19 cellular contexts compared by ENCODE assay signal in the genomic region with DNA sequence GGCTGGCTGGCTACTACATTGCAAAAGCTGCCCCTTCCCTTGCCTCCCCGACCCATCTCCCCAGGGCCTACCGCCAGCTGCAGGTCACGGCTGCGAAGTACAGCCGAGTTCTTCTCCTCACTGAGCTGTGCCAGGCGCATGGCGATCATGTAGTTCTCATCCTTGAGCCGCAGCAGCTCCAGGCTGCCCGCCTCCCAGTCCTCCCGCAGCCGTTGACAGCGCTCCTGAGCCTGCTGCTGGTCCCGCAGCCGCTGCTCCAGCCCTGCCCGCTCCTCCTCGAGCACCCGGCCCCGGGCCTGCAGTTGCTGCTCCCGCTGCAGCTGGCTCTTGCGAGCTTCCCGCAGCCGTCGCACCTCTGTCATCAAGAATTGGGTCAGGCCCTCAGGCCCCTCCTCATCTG. TPM values are rescaled to one million over a fixed set of nuclear protein-coding genes. Genes with fewer than 3 reads are reported as not detected.
DNase-seq lines count a peak whose midpoint lies in the region; ATAC-seq, FAIRE-seq and TF ChIP-seq lines count a peak whose summit lies in the region.
"Had no signal": no experiment of that assay in that cellular context is flagged by ENCODE, and none has a peak within 500 bp of the region (broad histone marks: within the 10 kb centered on the region; RNA-seq: fewer than 3 reads in every experiment).

No MANE protein-coding gene starts in this region.

- no peak for TF ChIP-seq POLR2A in HepG2 (IDR thresholded peaks at IDR 0.05; ENCODE audit: insufficient read depth in 1 of 2, low read depth in 2 of 2, low read length in 2 of 2)
- TF ChIP-seq POLR2A in uterus (IDR thresholded peaks at IDR 0.05): no peak

- peak overlapping the region; percentile 32 for H2BK15ac ChIP-seq in neuronal stem cell (ENCODE audit: low read length)

- H3K23ac ChIP-seq in neuronal stem cell (ENCODE audit: low read depth, low read length, poor library complexity): no peak overlapping the region

- H3K4me3 ChIP-seq in H7 (ENCODE audit: insufficient read depth, low read depth, low read length): no peak overlapping the region
- no peak overlapping the region for H3K4me3 ChIP-seq in Panc1 (ENCODE audit: low read depth in 2 of 2, low read length in 2 of 2)
- peak overlapping the region in 2 of 3 experiments; percentile 22 to 25; a peak in 2 of 6 replicates for H3K4me3 ChIP-seq in HepG2 (replicated peaks in 1 of 3; ENCODE audit: insufficient read depth in 1 of 3, low read depth in 2 of 3, low read length in 3 of 3)
- peak overlapping the region in 1 of 2 donors; percentile 43 for H3K4me3 ChIP-seq in neuronal stem cell (ENCODE audit: low read length in 2 of 2)
- no peak overlapping the region for H3K4me3 ChIP-seq in uterus
- H3K4me3 ChIP-seq in small intestine (ENCODE audit: low read depth in 1 of 2, low read length in 2 of 2): no peak overlapping the region
- H3K4me3 ChIP-seq: A549 had no signal

- H2AK5ac ChIP-seq in neuronal stem cell (ENCODE audit: low read depth, low read length): peak overlapping the region; percentile 8

- H3K14ac ChIP-seq in neuronal stem cell (ENCODE audit: low read length): no peak overlapping the region

- H4K20me1 ChIP-seq in HepG2 (ENCODE audit: insufficient read depth, low read length): peaks cover 9% of the 10 kb centered on the region; the same call in 1 of the 2 replicates

- peaks cover 20% of the 10 kb centered on the region for H3K27me3 ChIP-seq in H7 (ENCODE audit: control insufficient read depth, insufficient read depth, low read length)
- no peaks in the 10 kb centered on the region for H3K27me3 ChIP-seq in Panc1 (ENCODE audit: control insufficient read depth, insufficient read depth, low read length)
- H3K27me3 ChIP-seq in HepG2 (ENCODE audit: control insufficient read depth in 1 of 2, insufficient read depth in 2 of 2, low read length in 2 of 2): no peaks in the 10 kb centered on the region; a peak in 1 of 5 replicates
- H3K27me3 ChIP-seq in neuronal stem cell (ENCODE audit: control insufficient read depth in 3 of 3, insufficient read depth in 3 of 3, low read depth in 1 of 3, low read length in 3 of 3): peaks cover 4 to 25% (median 5%) of the 10 kb centered on the region in 3 experiments
- H3K27me3 ChIP-seq in uterus: peaks cover 0 to 3% of the 10 kb centered on the region in 2 donors
- H3K27me3 ChIP-seq in small intestine (ENCODE audit: control insufficient read depth in 2 of 2, insufficient read depth in 2 of 2, low read length in 2 of 2): no peaks in the 10 kb centered on the region

- no peak overlapping the region for H4K91ac ChIP-seq in neuronal stem cell (ENCODE audit: low read depth, low read length, poor library complexity)

- FAIRE-seq in HepG2 (lab: Jason Lieb, UNC) (no peak), small intestine (lab: Jason Lieb, UNC) (no peak)
- FAIRE-seq: A549, GM19239, H1 had no signal

- BruUV-seq in Panc1 (replicated peaks; lab: Mats Ljungman, UMichigan) (no TSS peak), HepG2 (replicated peaks; lab: Mats Ljungman, UMichigan) (no TSS peak)

- intact Hi-C loops in Panc1 (cut with micrococcal nuclease; ENCODE audit: unreplicated experiment) (no loop called here), HepG2 (cut with micrococcal nuclease; ENCODE audit: unreplicated experiment) (no loop called here), uterus (cut with DNase I; ENCODE audit: low total_unique reads) (no loop called here)

- in situ Hi-C loops in Panc1 (cut with HindIII; ENCODE audit: low pct_unique_long_range_greater_than_20kb, low sequenced_read_pairs) (no loop called here), HepG2 (cut with HindIII; ENCODE audit: extremely low pct_ligation_motif_present, low pct_unique_long_range_greater_than_20kb) (no loop called here)

- H3K9ac ChIP-seq in HepG2 (ENCODE audit: insufficient read depth, low read depth, low read length) (no peak overlapping the region; the same call in 1 of the 2 replicates), neuronal stem cell (ENCODE audit: low read depth, low read length, poor library complexity) (peak overlapping the region; percentile 2)

- peaks cover 0 to 5% of the 10 kb centered on the region in 2 donors for H3K4me1 Mint-ChIP-seq in natural killer cell treated with Interleukin-12 subunit alpha and Interleukin-12 subunit beta and Interleukin-15 and Interleukin-18, amount 100 ng/mL, for 72 hours (ENCODE audit: low read depth in 2 of 2)

- peaks cover 6% of the 10 kb centered on the region in 2 donors for H3K27me3 Mint-ChIP-seq in natural killer cell treated with Interleukin-12 subunit alpha and Interleukin-12 subunit beta and Interleukin-15 and Interleukin-18, amount 100 ng/mL, for 72 hours

- H3K27ac ChIP-seq in Panc1 (ENCODE audit: low read length) (peak overlapping the region; percentile 69), HepG2 (ENCODE audit: extremely low read length, insufficient read depth, low read length) (no peak overlapping the region), neuronal stem cell (replicated peaks; ENCODE audit: low read length) (no peak overlapping the region), uterus (no peak overlapping the region), small intestine (ENCODE audit: low read depth in 1 of 2, low read length in 1 of 2) (no peak overlapping the region)
- H3K27ac ChIP-seq: A549 had no signal

- peak overlapping the region; percentile 12 for H2BK12ac ChIP-seq in neuronal stem cell (ENCODE audit: low read length)

- peak overlapping the region; percentile 67; the same call in 1 of the 2 replicates for H3K4me2 ChIP-seq in HepG2 (ENCODE audit: low read depth, low read length)
- no peak overlapping the region for H3K4me2 ChIP-seq in neuronal stem cell (ENCODE audit: insufficient read depth, low read length, poor library complexity, severe bottlenecking)
- H3K4me2 ChIP-seq: A549 had no signal

- DNase-seq in H7 (peak; percentile 53), Panc1 (ENCODE audit: low read depth, low spot score) (no peak), HepG2 (ENCODE audit: low spot score) (no peak), neuronal stem cell (ENCODE audit: low spot score) (no peak), uterus (no peak), small intestine (no peak)
- DNase-seq in natural killer cell treated with Interleukin-12 subunit alpha and Interleukin-12 subunit beta and Interleukin-15 and Interleukin-18, amount 100 ng/mL, for 72 hours (ENCODE audit: low spot score): no peak
- DNase-seq: Caco-2; CD8-positive, alpha-beta T cell; DND-41; GF-D8; HCEC 1CT; IMR-90 had no signal

- H3K4me1 ChIP-seq in Panc1 (ENCODE audit: control insufficient read depth, insufficient read depth, low read length) (peaks cover 46% of the 10 kb centered on the region), HepG2 (ENCODE audit: insufficient read depth, low read length) (peaks cover 88% of the 10 kb centered on the region), neuronal stem cell (ENCODE audit: control insufficient read depth in 2 of 2, insufficient read depth in 1 of 2, low read depth in 1 of 2, low read length in 2 of 2) (peaks cover 23 to 32% of the 10 kb centered on the region in 2 donors), uterus (peaks cover 0 to 21% of the 10 kb centered on the region in 2 donors), small intestine (ENCODE audit: control insufficient read depth in 2 of 2, insufficient read depth in 1 of 2, low read depth in 1 of 2, low read length in 1 of 2) (peaks cover 2 to 3% of the 10 kb centered on the region in 2 donors)

- H3K9me3 ChIP-seq in Panc1 (ENCODE audit: control insufficient read depth, insufficient read depth, low read depth, low read length): no peaks in the 10 kb centered on the region
- H3K9me3 ChIP-seq in HepG2 (ENCODE audit: low read length): no peaks in the 10 kb centered on the region
- H3K9me3 ChIP-seq in neuronal stem cell (replicated peaks in 1 of 2; ENCODE audit: control insufficient read depth in 2 of 2, insufficient read depth in 1 of 2, low read depth in 1 of 2, low read length in 2 of 2): peaks cover 0 to 1% of the 10 kb centered on the region in 2 donors
- no peaks in the 10 kb centered on the region for H3K9me3 ChIP-seq in uterus
- no peaks in the 10 kb centered on the region for H3K9me3 ChIP-seq in small intestine (ENCODE audit: control insufficient read depth, low read depth)
- H3K9me3 ChIP-seq: A549, Caco-2 had no signal

- no peaks in the 10 kb centered on the region for H3K79me1 ChIP-seq in neuronal stem cell (ENCODE audit: low read depth, low read length)

- no peaks in the 10 kb centered on the region for H3K36me3 Mint-ChIP-seq in natural killer cell treated with Interleukin-12 subunit alpha and Interleukin-12 subunit beta and Interleukin-15 and Interleukin-18, amount 100 ng/mL, for 72 hours
- H3K36me3 Mint-ChIP-seq: CD8-positive, alpha-beta T cell had no signal

- POLR2A ChIA-PET in Panc1 (lab: Charles Lee): interaction anchor here (0.6 kb wide), 1 partner anchor 17 kb away, joined by 7 read pairs; no protein-coding TSS in a partner anchor
- POLR2A ChIA-PET in HepG2 (lab: Yijun Ruan, JAX): no interaction called here

- WGBS in HepG2 (ENCODE audit: low lambda C conversion rate): 90% methylated on average over 22 of the region's 23 CpGs
- WGBS in neuronal stem cell (ENCODE audit: extremely low coverage in 2 of 2, insufficient read length in 2 of 2, insufficient replicate concordance in 1 of 2), 2 donors: no CpG with 5 or more reads among the region's 23 CpGs
- 91 to 94% (median 92%) methylated on average over 22 to 23 of the region's 23 CpGs for WGBS in small intestine, 3 donors

- H3K79me2 ChIP-seq in HepG2 (ENCODE audit: insufficient read depth, low read length): peaks cover 55% of the 10 kb centered on the region

- ATAC-seq in Panc1: no peak
- no peak for ATAC-seq in HepG2
- no peak for ATAC-seq in natural killer cell treated with Interleukin-12 subunit alpha and Interleukin-12 subunit beta and Interleukin-15 and Interleukin-18, amount 100 ng/mL, for 72 hours
- no peak for ATAC-seq in GM21786 (IDR thresholded peaks at IDR 0.05; ENCODE audit: unreplicated experiment)
- ATAC-seq: A549; CD8-positive, alpha-beta T cell had no signal

- no peak overlapping the region for H3K27ac Mint-ChIP-seq in natural killer cell treated with Interleukin-12 subunit alpha and Interleukin-12 subunit beta and Interleukin-15 and Interleukin-18, amount 100 ng/mL, for 72 hours
- H3K27ac Mint-ChIP-seq: CD14-positive monocyte; CD8-positive, alpha-beta T cell had no signal

- no peak overlapping the region for H2BK120ac ChIP-seq in neuronal stem cell (ENCODE audit: low read depth, low read length)

- H3K36me3 ChIP-seq in H7 (replicated peaks; ENCODE audit: control insufficient read depth, insufficient read depth, low read length) (no peaks in the 10 kb centered on the region), Panc1 (ENCODE audit: control insufficient read depth, insufficient read depth, low read length) (no peaks in the 10 kb centered on the region; the same call in 1 of the 2 replicates), HepG2 (replicated peaks in 1 of 2; ENCODE audit: control insufficient read depth in 1 of 2, insufficient read depth in 2 of 2, low read length in 2 of 2) (peaks cover 6 to 29% of the 10 kb centered on the region in 2 experiments), neuronal stem cell (replicated peaks in 1 of 2; ENCODE audit: control insufficient read depth in 2 of 2, insufficient read depth in 2 of 2, low read length in 2 of 2) (peaks cover 0 to 16% of the 10 kb centered on the region in 2 donors), uterus (no peaks in the 10 kb centered on the region), small intestine (ENCODE audit: control insufficient read depth in 2 of 2, insufficient read depth in 2 of 2, low read length in 2 of 2) (peaks cover under 1 to 5% of the 10 kb centered on the region in 2 donors)

- TF ChIP-seq RAD21 in HepG2 (CRISPR knock-in tag; IDR thresholded peaks at IDR 0.05): no peak

- H2BK5ac ChIP-seq in neuronal stem cell (ENCODE audit: low read length): no peak overlapping the region

- no peak overlapping the region for H3K4me3 Mint-ChIP-seq in natural killer cell treated with Interleukin-12 subunit alpha and Interleukin-12 subunit beta and Interleukin-15 and Interleukin-18, amount 100 ng/mL, for 72 hours
- H3K4me3 Mint-ChIP-seq: CD8-positive, alpha-beta T cell had no signal

- peak overlapping the region; percentile 44 for H3K18ac ChIP-seq in neuronal stem cell (ENCODE audit: low read length)

- no peak for TF ChIP-seq CTCF in Panc1 (IDR thresholded peaks at IDR 0.05)
- TF ChIP-seq CTCF in HepG2 (CRISPR knock-in tag; IDR thresholded peaks at IDR 0.05): no peak
- no peak for TF ChIP-seq CTCF in uterus (IDR thresholded peaks at IDR 0.05)

- no peak overlapping the region for H3K4ac ChIP-seq in neuronal stem cell (ENCODE audit: low read length)

- TF ChIP-seq EP300 in HepG2 (IDR thresholded peaks at IDR 0.05; ENCODE audit: low read depth in 2 of 2, low read length in 2 of 2) (no peak), HepG2 (CRISPR knock-in tag; IDR thresholded peaks at IDR 0.05; ENCODE audit: borderline replicate concordance) (no peak)

- CTCF ChIA-PET in Panc1 (lab: Charles Lee) (no interaction called here), HepG2 (lab: Yijun Ruan, JAX; ENCODE audit: low intra/inter-chr PET ratio, low total read pairs) (no interaction called here)

- no peak overlapping the region for H4K8ac ChIP-seq in neuronal stem cell (ENCODE audit: low read depth, low read length)

- H2AFZ ChIP-seq in HepG2 (ENCODE audit: low read length): no peak overlapping the region
- H2AFZ ChIP-seq in neuronal stem cell (ENCODE audit: low read length): no peak overlapping the region

- H3K9me3 Mint-ChIP-seq in natural killer cell treated with Interleukin-12 subunit alpha and Interleukin-12 subunit beta and Interleukin-15 and Interleukin-18, amount 100 ng/mL, for 72 hours: no peaks in the 10 kb centered on the region
- H3K9me3 Mint-ChIP-seq: CD8-positive, alpha-beta T cell had no signal

RNA-seq across cellular contexts. Expression of gene CARD10, which starts 3.3 kb away (rescaled TPM):
- 16.5 and 18.4 TPM in 2 replicates for total RNA-seq in H7 (2014; rRNA removed; shearing (Covaris generic))
- total RNA-seq in Panc1 (2021; ENCODE audit: unreplicated experiment): 43.1 TPM
- 49.6 TPM for polyA plus RNA-seq in Panc1 (2012; ENCODE audit: insufficient read length)
- 28.9 and 35.2 TPM in 2 replicates for total RNA-seq in HepG2 (2016; rRNA removed; fragmentation: Illumina TruSeq; extraction: Trizol)
- total RNA-seq in HepG2 (2016; cell fraction: cytosol; rRNA removed; fragmentation: Illumina TruSeq; extraction: Trizol; ENCODE audit: low read depth): 3.9 and 4.1 TPM in 2 replicates
- total RNA-seq in HepG2 (2016; cell fraction: insoluble cytoplasmic fraction; rRNA removed; fragmentation: Illumina TruSeq; extraction: Trizol): 24.8 and 36.0 TPM in 2 replicates
- 11.9 and 12.5 TPM in 2 replicates for total RNA-seq in HepG2 (2016; cell fraction: membrane; rRNA removed; fragmentation: Illumina TruSeq; extraction: Trizol)
- 17.8 and 21.3 TPM in 2 replicates for total RNA-seq in HepG2 (2016; cell fraction: nucleus; rRNA removed; fragmentation: Illumina TruSeq; extraction: Trizol)
- 55.8 and 92.3 TPM in 2 replicates for polyA plus RNA-seq in HepG2 (2011; rRNA removed)
- 52.6 and 75.1 TPM in 2 replicates for polyA plus RNA-seq in HepG2 (2011; cell fraction: cytosol; rRNA removed)
- polyA plus RNA-seq in HepG2 (2011; cell fraction: nucleus; rRNA removed): 203 and 227 TPM in 2 replicates
- polyA plus RNA-seq in HepG2 (2012): 46.8 and 57.2 TPM in 2 replicates
- 3.0 TPM in 2 replicates for polyA plus RNA-seq in HepG2 (2016; cell fraction: cytosol; fragmentation: Illumina TruSeq; extraction: Trizol; ENCODE audit: low read depth)
- 28.5 and 30.3 TPM in 2 replicates for polyA plus RNA-seq in HepG2 (2016; cell fraction: insoluble cytoplasmic fraction; fragmentation: Illumina TruSeq; extraction: Trizol; ENCODE audit: low read depth)
- 9.1 and 9.4 TPM in 2 replicates for polyA plus RNA-seq in HepG2 (2016; cell fraction: membrane; fragmentation: Illumina TruSeq; extraction: Trizol; ENCODE audit: low read depth)
- polyA plus RNA-seq in HepG2 (2016; cell fraction: nucleus; fragmentation: Illumina TruSeq; extraction: Trizol; ENCODE audit: insufficient read depth, low read depth): 42.1 and 44.8 TPM in 2 replicates
- polyA minus RNA-seq in HepG2 (2011; rRNA and poly(A)+ RNA removed; ENCODE audit: low replicate concordance): 15.9 and 164 TPM in 2 replicates
- polyA minus RNA-seq in HepG2 (2011; cell fraction: cytosol; rRNA and poly(A)+ RNA removed): 61.5 and 72.6 TPM in 2 replicates
- 31.9 and 42.5 TPM in 2 replicates for polyA minus RNA-seq in HepG2 (2011; cell fraction: nucleus; rRNA and poly(A)+ RNA removed)
- 4.2 TPM for polyA plus RNA-seq in neuronal stem cell (2013, experiment 1 of 2)
- 4.3 TPM for polyA plus RNA-seq in neuronal stem cell (2013, experiment 2 of 2)
- total RNA-seq in uterus: 10 to 100 TPM in 2 of 4 donors, 1 to 10 TPM in 2; 4.6 to 23.4 (median 10.2) TPM
- total RNA-seq in natural killer cell treated with Interleukin-12 subunit alpha and Interleukin-12 subunit beta and Interleukin-15 and Interleukin-18, amount 100 ng/mL, for 72 hours: under 1 TPM; 0.38 to 0.53 TPM
- 100 to 1,000 TPM in 2 of 3 donors, 10 to 100 TPM in 1; 48.2 to 129 (median 129) TPM for polyA plus RNA-seq in small intestine
- polyA plus RNA-seq: CD14-positive monocyte had no signal

RNA-seq across cellular contexts. Expression of gene MFNG, which starts 29.7 kb away (rescaled TPM):
- total RNA-seq in H7 (2014; rRNA removed; shearing (Covaris generic)): 1.3 and 5.1 TPM in 2 replicates
- total RNA-seq in Panc1 (2021; ENCODE audit: unreplicated experiment) (7.1 TPM), HepG2 (2016; rRNA removed; fragmentation: Illumina TruSeq; extraction: Trizol) (1.0 and 1.1 TPM in 2 replicates), uterus (10 to 100 TPM in 3 of 4 donors, 1 to 10 TPM in 1; 7.6 to 71.2 (median 28.7) TPM)
- polyA plus RNA-seq in Panc1 (2012; ENCODE audit: insufficient read length): 7.5 TPM
- total RNA-seq in HepG2 (2016; cell fraction: cytosol; rRNA removed; fragmentation: Illumina TruSeq; extraction: Trizol; ENCODE audit: low read depth): 0.35 and 1.1 TPM in 2 replicates
- 0.55 and 0.80 TPM in 2 replicates for total RNA-seq in HepG2 (2016; cell fraction: insoluble cytoplasmic fraction; rRNA removed; fragmentation: Illumina TruSeq; extraction: Trizol)
- 1.4 and 1.9 TPM in 2 replicates for total RNA-seq in HepG2 (2016; cell fraction: membrane; rRNA removed; fragmentation: Illumina TruSeq; extraction: Trizol)
- total RNA-seq in HepG2 (2016; cell fraction: nucleus; rRNA removed; fragmentation: Illumina TruSeq; extraction: Trizol): 0.56 and 1.6 TPM in 2 replicates
- polyA plus RNA-seq in HepG2 (2011; rRNA removed) (11.7 and 19.8 TPM in 2 replicates), small intestine (10 to 100 TPM; 19.2 to 21.3 (median 20.5) TPM)
- 15.3 and 15.7 TPM in 2 replicates for polyA plus RNA-seq in HepG2 (2011; cell fraction: cytosol; rRNA removed)
- polyA plus RNA-seq in HepG2 (2011; cell fraction: nucleus; rRNA removed): 37.0 and 46.6 TPM in 2 replicates
- 14.5 and 20.0 TPM in 2 replicates for polyA plus RNA-seq in HepG2 (2012)
- polyA plus RNA-seq in HepG2 (2016; cell fraction: cytosol; fragmentation: Illumina TruSeq; extraction: Trizol; ENCODE audit: low read depth): 0.79 and 0.97 TPM in 2 replicates
- polyA plus RNA-seq in HepG2 (2016; cell fraction: insoluble cytoplasmic fraction; fragmentation: Illumina TruSeq; extraction: Trizol; ENCODE audit: low read depth): 0.81 and 0.93 TPM in 2 replicates
- polyA plus RNA-seq in HepG2 (2016; cell fraction: membrane; fragmentation: Illumina TruSeq; extraction: Trizol; ENCODE audit: low read depth): 1.1 and 1.3 TPM in 2 replicates
- polyA plus RNA-seq in HepG2 (2016; cell fraction: nucleus; fragmentation: Illumina TruSeq; extraction: Trizol; ENCODE audit: insufficient read depth, low read depth): 1.3 and 4.5 TPM in 2 replicates
- polyA minus RNA-seq in HepG2 (2011; rRNA and poly(A)+ RNA removed; ENCODE audit: low replicate concordance): 0.77 and 12.5 TPM in 2 replicates
- polyA minus RNA-seq in HepG2 (2011; cell fraction: cytosol; rRNA and poly(A)+ RNA removed): 3.2 and 6.1 TPM in 2 replicates
- polyA minus RNA-seq in HepG2 (2011; cell fraction: nucleus; rRNA and poly(A)+ RNA removed): 6.1 and 9.8 TPM in 2 replicates
- polyA plus RNA-seq in neuronal stem cell (2013, experiment 1 of 2): 10.5 TPM
- 8.0 TPM for polyA plus RNA-seq in neuronal stem cell (2013, experiment 2 of 2)
- 100 to 1,000 TPM; 135 to 338 TPM for total RNA-seq in natural killer cell treated with Interleukin-12 subunit alpha and Interleukin-12 subunit beta and Interleukin-15 and Interleukin-18, amount 100 ng/mL, for 72 hours
- total RNA-seq: IMR-90 had no signal
- polyA plus RNA-seq: BJ had no signal

RNA-seq across cellular contexts. Expression of gene CDC42EP1, which starts 44.4 kb away (rescaled TPM):
- total RNA-seq in H7 (2014; rRNA removed; shearing (Covaris generic)): 13.3 and 22.5 TPM in 2 replicates
- total RNA-seq in Panc1 (2021; ENCODE audit: unreplicated experiment): 62.5 TPM
- 91.2 TPM for polyA plus RNA-seq in Panc1 (2012; ENCODE audit: insufficient read length)
- total RNA-seq in HepG2 (2016; rRNA removed; fragmentation: Illumina TruSeq; extraction: Trizol): 25.4 and 29.5 TPM in 2 replicates
- total RNA-seq in HepG2 (2016; cell fraction: cytosol; rRNA removed; fragmentation: Illumina TruSeq; extraction: Trizol; ENCODE audit: low read depth): 19.5 and 29.1 TPM in 2 replicates
- 20.9 and 29.7 TPM in 2 replicates for total RNA-seq in HepG2 (2016; cell fraction: insoluble cytoplasmic fraction; rRNA removed; fragmentation: Illumina TruSeq; extraction: Trizol)
- 44.9 and 63.7 TPM in 2 replicates for total RNA-seq in HepG2 (2016; cell fraction: membrane; rRNA removed; fragmentation: Illumina TruSeq; extraction: Trizol)
- 15.7 and 18.6 TPM in 2 replicates for total RNA-seq in HepG2 (2016; cell fraction: nucleus; rRNA removed; fragmentation: Illumina TruSeq; extraction: Trizol)
- 17.1 and 26.7 TPM in 2 replicates for polyA plus RNA-seq in HepG2 (2011; rRNA removed)
- 13.8 and 17.6 TPM in 2 replicates for polyA plus RNA-seq in HepG2 (2011; cell fraction: cytosol; rRNA removed)
- 37.8 and 38.3 TPM in 2 replicates for polyA plus RNA-seq in HepG2 (2011; cell fraction: nucleus; rRNA removed)
- polyA plus RNA-seq in HepG2 (2012): 45.1 and 72.3 TPM in 2 replicates
- polyA plus RNA-seq in HepG2 (2016; cell fraction: cytosol; fragmentation: Illumina TruSeq; extraction: Trizol; ENCODE audit: low read depth): 49.0 and 73.1 TPM in 2 replicates
- 53.9 and 76.0 TPM in 2 replicates for polyA plus RNA-seq in HepG2 (2016; cell fraction: insoluble cytoplasmic fraction; fragmentation: Illumina TruSeq; extraction: Trizol; ENCODE audit: low read depth)
- 99.7 and 119 TPM in 2 replicates for polyA plus RNA-seq in HepG2 (2016; cell fraction: membrane; fragmentation: Illumina TruSeq; extraction: Trizol; ENCODE audit: low read depth)
- 54.3 and 56.0 TPM in 2 replicates for polyA plus RNA-seq in HepG2 (2016; cell fraction: nucleus; fragmentation: Illumina TruSeq; extraction: Trizol; ENCODE audit: insufficient read depth, low read depth)
- 12.0 and 24.2 TPM in 2 replicates for polyA minus RNA-seq in HepG2 (2011; rRNA and poly(A)+ RNA removed; ENCODE audit: low replicate concordance)
- 20.7 and 21.6 TPM in 2 replicates for polyA minus RNA-seq in HepG2 (2011; cell fraction: cytosol; rRNA and poly(A)+ RNA removed)
- 12.2 and 15.4 TPM in 2 replicates for polyA minus RNA-seq in HepG2 (2011; cell fraction: nucleus; rRNA and poly(A)+ RNA removed)
- 16.9 TPM for polyA plus RNA-seq in neuronal stem cell (2013, experiment 1 of 2)
- polyA plus RNA-seq in neuronal stem cell (2013, experiment 2 of 2): 16.2 TPM
- total RNA-seq in uterus: 100 to 1,000 TPM in 1 of 4 donors, 10 to 100 TPM in 3; 10.6 to 101 (median 16.5) TPM
- total RNA-seq in natural killer cell treated with Interleukin-12 subunit alpha and Interleukin-12 subunit beta and Interleukin-15 and Interleukin-18, amount 100 ng/mL, for 72 hours: 1 to 10 TPM; 1.9 to 3.5 TPM
- polyA plus RNA-seq in small intestine: 10 to 100 TPM; 19.7 to 81.5 (median 29.5) TPM
- total RNA-seq: CD8-positive, alpha-beta T cell had no signal

Comparison
In these comparisons a context has a peak if more than half of its experiments do, and no peak if none do; other contexts are left out.
1. H3K4me3 ChIP-seq: peak in HepG2 (2 of 3); none in H7 (single experiment), Panc1 (0 of 2), uterus (0 of 2) and small intestine (0 of 2).